Comparison of ENCODE assay signal across 8 cellular contexts in the genomic region with DNA sequence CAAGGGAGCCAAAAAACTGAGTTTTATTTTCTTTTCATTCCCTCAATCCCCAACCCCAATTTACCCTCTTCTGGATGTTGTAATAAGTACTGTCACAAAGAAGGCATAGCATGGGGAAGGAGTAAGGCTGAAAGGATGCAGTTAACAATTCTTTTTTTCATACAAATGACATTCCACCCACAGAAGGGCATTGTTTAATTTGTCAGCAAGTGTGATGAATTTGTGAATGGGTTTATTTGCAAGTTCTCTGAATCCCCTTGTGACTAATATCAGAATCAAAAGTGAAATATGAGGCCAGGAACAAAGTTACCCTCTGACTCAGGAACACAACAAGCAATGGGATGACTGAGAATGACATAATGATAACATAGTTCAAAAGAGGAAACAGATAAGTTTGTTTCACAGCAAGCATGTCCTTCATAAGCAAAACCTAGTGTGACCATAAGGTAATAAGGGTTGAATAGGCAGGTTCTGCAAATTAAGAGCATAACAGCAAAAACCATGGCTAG. TPM values are rescaled to one million over a fixed set of nuclear protein-coding genes. Genes with fewer than 3 reads are reported as not detected.
A peak's percentile ranks its signal among the peaks of the same experiment; 100 is the strongest.
DNase-seq lines count a peak whose midpoint lies in the region; ATAC-seq lines count a peak whose summit lies in the region.

No MANE protein-coding gene starts in this region.

- H3K9me3 Mint-ChIP-seq in activated naive CD4-positive, alpha-beta T cell treated with anti-CD3 and anti-CD28 coated beads for 36 hours: no peaks in the 10 kb centered on the region
- no peaks in the 10 kb centered on the region for H3K9me3 Mint-ChIP-seq in activated naive CD4-positive, alpha-beta T cell treated with anti-CD3 and anti-CD28 coated beads, Interleukin-2, amount 50 U/mL, for 72 hours

- peaks cover 1% of the 10 kb centered on the region for H3K36me3 Mint-ChIP-seq in activated naive CD4-positive, alpha-beta T cell treated with anti-CD3 and anti-CD28 coated beads for 36 hours (ENCODE audit: low read depth)
- H3K36me3 Mint-ChIP-seq in activated naive CD4-positive, alpha-beta T cell treated with anti-CD3 and anti-CD28 coated beads, Interleukin-2, amount 50 U/mL, for 72 hours: no peaks in the 10 kb centered on the region

- no peak for DNase-seq in activated naive CD4-positive, alpha-beta T cell treated with anti-CD3 and anti-CD28 coated beads for 36 hours
- no peak for DNase-seq in activated naive CD4-positive, alpha-beta T cell (lab: John Stamatoyannopoulos, UW)
- DNase-seq in activated naive CD4-positive, alpha-beta T cell treated with anti-CD3 and anti-CD28 coated beads, Interleukin-2, amount 50 U/mL, for 72 hours (ENCODE audit: low spot score in 2 of 2): no peak
- DNase-seq in midbrain (lab: John Stamatoyannopoulos, UW) (peak; percentile 71), NCI-H1930 (lab: John Stamatoyannopoulos, UW) (no peak), SW 1271 (lab: John Stamatoyannopoulos, UW) (no peak)

- peak; percentile 46 for ATAC-seq in HG03196 (IDR thresholded peaks at IDR 0.05; ENCODE audit: unreplicated experiment)
- peak; percentile 42 to 64 for ATAC-seq in activated naive CD4-positive, alpha-beta T cell treated with anti-CD3 and anti-CD28 coated beads, Interleukin-2, amount 50 U/mL, for 72 hours
- ATAC-seq in HG03457 (IDR thresholded peaks at IDR 0.05; ENCODE audit: unreplicated experiment): no peak

- no peak overlapping the region for H3K4me3 Mint-ChIP-seq in activated naive CD4-positive, alpha-beta T cell treated with anti-CD3 and anti-CD28 coated beads for 36 hours

- peak overlapping the region; percentile 99 for H3K27ac Mint-ChIP-seq in activated naive CD4-positive, alpha-beta T cell treated with anti-CD3 and anti-CD28 coated beads for 36 hours
- H3K27ac Mint-ChIP-seq in activated naive CD4-positive, alpha-beta T cell treated with anti-CD3 and anti-CD28 coated beads, Interleukin-2, amount 50 U/mL, for 72 hours: peak overlapping the region; percentile 55 to 91

- H3K4me1 Mint-ChIP-seq in activated naive CD4-positive, alpha-beta T cell treated with anti-CD3 and anti-CD28 coated beads for 36 hours (ENCODE audit: low read depth): peaks cover 30% of the 10 kb centered on the region

- no peaks in the 10 kb centered on the region for H3K27me3 Mint-ChIP-seq in activated naive CD4-positive, alpha-beta T cell treated with anti-CD3 and anti-CD28 coated beads for 36 hours (ENCODE audit: low read depth)

- intact Hi-C loops in activated naive CD4-positive, alpha-beta T cell treated with anti-CD3 and anti-CD28 coated beads for 36 hours (cut with micrococcal nuclease): loop anchor here (1.0 to 10.0 kb wide), 19 partner anchors 12 to 1183 kb away; partner anchors contain the start of genes FANCB, MOSPD2, OFD1 and RAB9A

- CTCF ChIA-PET in activated naive CD4-positive, alpha-beta T cell treated with anti-CD3 and anti-CD28 coated beads for 36 hours (lab: Charles Lee): no interaction called here

RNA-seq across cellular contexts. Expression of gene GEMIN8, which starts 2.1 kb away (rescaled TPM):
- total RNA-seq in activated naive CD4-positive, alpha-beta T cell treated with anti-CD3 and anti-CD28 coated beads for 36 hours: 1 to 10 TPM; 4.7 to 5.1 TPM
- total RNA-seq in activated naive CD4-positive, alpha-beta T cell treated with anti-CD3 and anti-CD28 coated beads, Interleukin-2, amount 50 U/mL, for 72 hours: 10 to 100 TPM in 1 of 2 donors, 1 to 10 TPM in 1; 5.5 to 14.7 TPM
